Comparison of ENCODE assay signal across 8 cellular contexts in genomic region chr12:53452159-53453077, GRCh38. TPM values are rescaled to one million over a fixed set of nuclear protein-coding genes. Genes with fewer than 3 reads are reported as not detected.
DNase-seq lines count a peak whose midpoint lies in the region; ATAC-seq and TF ChIP-seq lines count a peak whose summit lies in the region.

No MANE protein-coding gene starts in this region.

- H3K4me3 Mint-ChIP-seq in IgD-negative memory B cell (peak overlapping the region; percentile 33 to 99 (median 98)), nephron progenitor cell (peak overlapping the region; percentile 97)

- H3K9me3 Mint-ChIP-seq in IgD-negative memory B cell (no peaks in the 10 kb centered on the region), nephron progenitor cell (no peaks in the 10 kb centered on the region)

- no peaks in the 10 kb centered on the region for H3K27me3 Mint-ChIP-seq in IgD-negative memory B cell
- no peaks in the 10 kb centered on the region for H3K27me3 Mint-ChIP-seq in nephron progenitor cell (ENCODE audit: low read depth, poor library complexity)

- TF ChIP-seq POLR2A in GM15510 (IDR thresholded peaks at IDR 0.05; ENCODE audit: borderline replicate concordance, extremely low read depth, insufficient read length): peak; percentile 41

- H3K4me1 Mint-ChIP-seq in IgD-negative memory B cell (peaks cover 22 to 30% (median 22%) of the 10 kb centered on the region in 3 donors), nephron progenitor cell (peaks cover 45% of the 10 kb centered on the region)

- TF ChIP-seq CTCF in nephron progenitor cell (IDR thresholded peaks at IDR 0.05): no peak

- DNase-seq in RPMI7951 (ENCODE audit: low read depth): peak; percentile 83
- peak; percentile 64 for DNase-seq in activated gamma-delta T cell (lab: John Stamatoyannopoulos, UW)
- DNase-seq in fibroblast of the conjunctiva (ENCODE audit: low read depth): peak; percentile 78
- DNase-seq in nephron progenitor cell: peak; percentile 90
- DNase-seq in stimulated activated naive CD4-positive, alpha-beta T cell treated with Interleukin-2 at 50 U/mL for 16 hours (lab: John Stamatoyannopoulos, UW): peak; percentile 78

- H3K27ac Mint-ChIP-seq in IgD-negative memory B cell: peak overlapping the region; percentile 16 to 98 (median 95)
- H3K27ac Mint-ChIP-seq in nephron progenitor cell: peak overlapping the region; percentile 100

- no peak for ATAC-seq in HG03159 (IDR thresholded peaks at IDR 0.05; ENCODE audit: unreplicated experiment)

- H3K36me3 Mint-ChIP-seq in IgD-negative memory B cell (peaks cover 9% of the 10 kb centered on the region), nephron progenitor cell (ENCODE audit: low read depth) (peaks cover 55% of the 10 kb centered on the region)

RNA-seq across cellular contexts. Expression of gene PCBP2, which starts 0.5 kb away (rescaled TPM):
- polyA plus RNA-seq in IgD-negative memory B cell: 111 TPM
- total RNA-seq in RPMI7951 (2014; rRNA removed; shearing (Covaris generic)): 132 and 135 TPM in 2 replicates

RNA-seq across cellular contexts. Expression of gene PRR13, which starts 10.9 kb away (rescaled TPM):
- polyA plus RNA-seq in IgD-negative memory B cell: 689 TPM
- 83.5 and 86.6 TPM in 2 replicates for total RNA-seq in RPMI7951 (2014; rRNA removed; shearing (Covaris generic))

RNA-seq across cellular contexts. Expression of gene AMHR2, which starts 28.8 kb away (rescaled TPM):
- polyA plus RNA-seq in IgD-negative memory B cell: not detected
- total RNA-seq in RPMI7951 (2014; rRNA removed; shearing (Covaris generic)): not detected in 2 replicates

RNA-seq across cellular contexts. Expression of gene MAP3K12, which starts 46.8 kb away (rescaled TPM):
- polyA plus RNA-seq in IgD-negative memory B cell: 1.4 TPM
- total RNA-seq in RPMI7951 (2014; rRNA removed; shearing (Covaris generic)): 8.1 and 9.1 TPM in 2 replicates

RNA-seq across cellular contexts. Expression of gene TARBP2, which starts 48.7 kb away (rescaled TPM):
- polyA plus RNA-seq in IgD-negative memory B cell: 20.8 TPM
- total RNA-seq in RPMI7951 (2014; rRNA removed; shearing (Covaris generic)): 50.3 and 62.6 TPM in 2 replicates
